ENCODE assay signal across 1 cellular context in the genomic region with DNA sequence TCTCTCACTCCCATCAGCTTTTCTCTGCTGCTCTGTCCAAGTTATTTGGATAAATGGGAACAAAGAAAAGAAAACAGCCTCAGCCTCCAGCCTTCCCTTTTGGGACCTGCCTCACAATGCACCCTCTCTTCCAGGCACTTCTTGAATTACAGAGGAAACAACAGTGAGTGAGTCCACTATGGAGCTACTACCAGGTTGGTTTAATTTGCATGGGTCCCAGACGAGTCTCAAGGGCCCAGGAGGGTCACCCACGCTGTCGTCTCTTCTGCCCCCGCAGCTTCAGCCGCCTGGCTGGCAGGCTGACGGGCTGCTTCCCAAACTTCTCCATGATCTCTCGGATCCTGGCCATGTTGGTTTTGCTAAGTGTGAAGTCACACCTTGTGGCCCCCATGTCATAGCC.
TF ChIP-seq lines count a peak whose summit lies in the region.

No MANE protein-coding gene starts in this region.

TF ChIP-seq in WTC11, 78 proteins besides CTCF, POLR2A, EP300 and RAD21 (continued from another document):
- TF ChIP-seq, protein P1, sequence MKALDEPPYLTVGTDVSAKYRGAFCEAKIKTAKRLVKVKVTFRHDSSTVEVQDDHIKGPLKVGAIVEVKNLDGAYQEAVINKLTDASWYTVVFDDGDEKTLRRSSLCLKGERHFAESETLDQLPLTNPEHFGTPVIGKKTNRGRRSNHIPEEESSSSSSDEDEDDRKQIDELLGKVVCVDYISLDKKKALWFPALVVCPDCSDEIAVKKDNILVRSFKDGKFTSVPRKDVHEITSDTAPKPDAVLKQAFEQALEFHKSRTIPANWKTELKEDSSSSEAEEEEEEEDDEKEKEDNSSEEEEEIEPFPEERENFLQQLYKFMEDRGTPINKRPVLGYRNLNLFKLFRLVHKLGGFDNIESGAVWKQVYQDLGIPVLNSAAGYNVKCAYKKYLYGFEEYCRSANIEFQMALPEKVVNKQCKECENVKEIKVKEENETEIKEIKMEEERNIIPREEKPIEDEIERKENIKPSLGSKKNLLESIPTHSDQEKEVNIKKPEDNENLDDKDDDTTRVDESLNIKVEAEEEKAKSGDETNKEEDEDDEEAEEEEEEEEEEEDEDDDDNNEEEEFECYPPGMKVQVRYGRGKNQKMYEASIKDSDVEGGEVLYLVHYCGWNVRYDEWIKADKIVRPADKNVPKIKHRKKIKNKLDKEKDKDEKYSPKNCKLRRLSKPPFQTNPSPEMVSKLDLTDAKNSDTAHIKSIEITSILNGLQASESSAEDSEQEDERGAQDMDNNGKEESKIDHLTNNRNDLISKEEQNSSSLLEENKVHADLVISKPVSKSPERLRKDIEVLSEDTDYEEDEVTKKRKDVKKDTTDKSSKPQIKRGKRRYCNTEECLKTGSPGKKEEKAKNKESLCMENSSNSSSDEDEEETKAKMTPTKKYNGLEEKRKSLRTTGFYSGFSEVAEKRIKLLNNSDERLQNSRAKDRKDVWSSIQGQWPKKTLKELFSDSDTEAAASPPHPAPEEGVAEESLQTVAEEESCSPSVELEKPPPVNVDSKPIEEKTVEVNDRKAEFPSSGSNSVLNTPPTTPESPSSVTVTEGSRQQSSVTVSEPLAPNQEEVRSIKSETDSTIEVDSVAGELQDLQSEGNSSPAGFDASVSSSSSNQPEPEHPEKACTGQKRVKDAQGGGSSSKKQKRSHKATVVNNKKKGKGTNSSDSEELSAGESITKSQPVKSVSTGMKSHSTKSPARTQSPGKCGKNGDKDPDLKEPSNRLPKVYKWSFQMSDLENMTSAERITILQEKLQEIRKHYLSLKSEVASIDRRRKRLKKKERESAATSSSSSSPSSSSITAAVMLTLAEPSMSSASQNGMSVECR (CRISPR knock-in tag; IDR thresholded peaks at IDR 0.05; ENCODE audit: borderline replicate concordance): no peak
- TF ChIP-seq, protein P2, sequence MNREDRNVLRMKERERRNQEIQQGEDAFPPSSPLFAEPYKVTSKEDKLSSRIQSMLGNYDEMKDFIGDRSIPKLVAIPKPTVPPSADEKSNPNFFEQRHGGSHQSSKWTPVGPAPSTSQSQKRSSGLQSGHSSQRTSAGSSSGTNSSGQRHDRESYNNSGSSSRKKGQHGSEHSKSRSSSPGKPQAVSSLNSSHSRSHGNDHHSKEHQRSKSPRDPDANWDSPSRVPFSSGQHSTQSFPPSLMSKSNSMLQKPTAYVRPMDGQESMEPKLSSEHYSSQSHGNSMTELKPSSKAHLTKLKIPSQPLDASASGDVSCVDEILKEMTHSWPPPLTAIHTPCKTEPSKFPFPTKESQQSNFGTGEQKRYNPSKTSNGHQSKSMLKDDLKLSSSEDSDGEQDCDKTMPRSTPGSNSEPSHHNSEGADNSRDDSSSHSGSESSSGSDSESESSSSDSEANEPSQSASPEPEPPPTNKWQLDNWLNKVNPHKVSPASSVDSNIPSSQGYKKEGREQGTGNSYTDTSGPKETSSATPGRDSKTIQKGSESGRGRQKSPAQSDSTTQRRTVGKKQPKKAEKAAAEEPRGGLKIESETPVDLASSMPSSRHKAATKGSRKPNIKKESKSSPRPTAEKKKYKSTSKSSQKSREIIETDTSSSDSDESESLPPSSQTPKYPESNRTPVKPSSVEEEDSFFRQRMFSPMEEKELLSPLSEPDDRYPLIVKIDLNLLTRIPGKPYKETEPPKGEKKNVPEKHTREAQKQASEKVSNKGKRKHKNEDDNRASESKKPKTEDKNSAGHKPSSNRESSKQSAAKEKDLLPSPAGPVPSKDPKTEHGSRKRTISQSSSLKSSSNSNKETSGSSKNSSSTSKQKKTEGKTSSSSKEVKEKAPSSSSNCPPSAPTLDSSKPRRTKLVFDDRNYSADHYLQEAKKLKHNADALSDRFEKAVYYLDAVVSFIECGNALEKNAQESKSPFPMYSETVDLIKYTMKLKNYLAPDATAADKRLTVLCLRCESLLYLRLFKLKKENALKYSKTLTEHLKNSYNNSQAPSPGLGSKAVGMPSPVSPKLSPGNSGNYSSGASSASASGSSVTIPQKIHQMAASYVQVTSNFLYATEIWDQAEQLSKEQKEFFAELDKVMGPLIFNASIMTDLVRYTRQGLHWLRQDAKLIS (CRISPR knock-in tag; IDR thresholded peaks at IDR 0.05; ENCODE audit: borderline replicate concordance): no peak
- TF ChIP-seq ELF4 (CRISPR knock-in tag; IDR thresholded peaks at IDR 0.05; ENCODE audit: low read depth): no peak
- no peak for TF ChIP-seq GTF2I (CRISPR knock-in tag; conservative IDR thresholded peaks at IDR 0.05)
- no peak for TF ChIP-seq RORB (CRISPR knock-in tag; IDR thresholded peaks at IDR 0.05)
- TF ChIP-seq GRHL2 (CRISPR knock-in tag; IDR thresholded peaks at IDR 0.05; ENCODE audit: insufficient replicate concordance, severe bottlenecking): no peak
- TF ChIP-seq, protein P3, sequence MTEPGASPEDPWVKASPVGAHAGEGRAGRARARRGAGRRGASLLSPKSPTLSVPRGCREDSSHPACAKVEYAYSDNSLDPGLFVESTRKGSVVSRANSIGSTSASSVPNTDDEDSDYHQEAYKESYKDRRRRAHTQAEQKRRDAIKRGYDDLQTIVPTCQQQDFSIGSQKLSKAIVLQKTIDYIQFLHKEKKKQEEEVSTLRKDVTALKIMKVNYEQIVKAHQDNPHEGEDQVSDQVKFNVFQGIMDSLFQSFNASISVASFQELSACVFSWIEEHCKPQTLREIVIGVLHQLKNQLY (CRISPR knock-in tag; IDR thresholded peaks at IDR 0.05): no peak
- TF ChIP-seq ZNF396 (CRISPR knock-in tag; IDR thresholded peaks at IDR 0.05; ENCODE audit: borderline replicate concordance): no peak
- TF ChIP-seq, protein P4, sequence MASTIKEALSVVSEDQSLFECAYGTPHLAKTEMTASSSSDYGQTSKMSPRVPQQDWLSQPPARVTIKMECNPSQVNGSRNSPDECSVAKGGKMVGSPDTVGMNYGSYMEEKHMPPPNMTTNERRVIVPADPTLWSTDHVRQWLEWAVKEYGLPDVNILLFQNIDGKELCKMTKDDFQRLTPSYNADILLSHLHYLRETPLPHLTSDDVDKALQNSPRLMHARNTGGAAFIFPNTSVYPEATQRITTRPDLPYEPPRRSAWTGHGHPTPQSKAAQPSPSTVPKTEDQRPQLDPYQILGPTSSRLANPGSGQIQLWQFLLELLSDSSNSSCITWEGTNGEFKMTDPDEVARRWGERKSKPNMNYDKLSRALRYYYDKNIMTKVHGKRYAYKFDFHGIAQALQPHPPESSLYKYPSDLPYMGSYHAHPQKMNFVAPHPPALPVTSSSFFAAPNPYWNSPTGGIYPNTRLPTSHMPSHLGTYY (CRISPR knock-in tag; IDR thresholded peaks at IDR 0.05): no peak
- TF ChIP-seq TEAD1 (CRISPR knock-in tag; IDR thresholded peaks at IDR 0.05): no peak
- no peak for TF ChIP-seq SP1 (CRISPR knock-in tag; conservative IDR thresholded peaks at IDR 0.05)
- TF ChIP-seq, protein P5, sequence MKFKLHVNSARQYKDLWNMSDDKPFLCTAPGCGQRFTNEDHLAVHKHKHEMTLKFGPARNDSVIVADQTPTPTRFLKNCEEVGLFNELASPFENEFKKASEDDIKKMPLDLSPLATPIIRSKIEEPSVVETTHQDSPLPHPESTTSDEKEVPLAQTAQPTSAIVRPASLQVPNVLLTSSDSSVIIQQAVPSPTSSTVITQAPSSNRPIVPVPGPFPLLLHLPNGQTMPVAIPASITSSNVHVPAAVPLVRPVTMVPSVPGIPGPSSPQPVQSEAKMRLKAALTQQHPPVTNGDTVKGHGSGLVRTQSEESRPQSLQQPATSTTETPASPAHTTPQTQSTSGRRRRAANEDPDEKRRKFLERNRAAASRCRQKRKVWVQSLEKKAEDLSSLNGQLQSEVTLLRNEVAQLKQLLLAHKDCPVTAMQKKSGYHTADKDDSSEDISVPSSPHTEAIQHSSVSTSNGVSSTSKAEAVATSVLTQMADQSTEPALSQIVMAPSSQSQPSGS (CRISPR knock-in tag; IDR thresholded peaks at IDR 0.05; ENCODE audit: borderline replicate concordance, low read depth): no peak
